In the genomic region with DNA sequence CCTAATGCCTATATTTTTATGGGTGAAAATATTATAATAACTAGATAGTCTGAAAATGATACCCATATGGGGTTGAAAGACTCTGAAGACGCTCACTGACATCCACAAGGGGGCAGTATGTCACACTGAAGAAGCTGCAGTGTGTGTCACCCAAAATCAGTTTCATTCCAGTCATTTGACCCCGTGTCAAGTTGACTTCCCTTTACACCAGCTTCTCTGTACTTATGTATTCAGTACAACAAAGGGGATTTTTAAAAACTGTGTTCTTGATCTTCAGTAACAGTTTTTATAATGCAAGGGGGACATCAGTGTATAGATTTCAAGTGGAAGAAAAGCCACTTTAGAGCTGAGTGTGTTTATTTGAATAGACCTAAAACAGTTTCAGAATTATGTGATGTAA, we compare ENCODE assay signal across 9 cellular contexts. TPM values are rescaled to one million over a fixed set of nuclear protein-coding genes. Genes with fewer than 3 reads are reported as not detected.
A peak's percentile ranks its signal among the peaks of the same experiment; 100 is the strongest.
DNase-seq lines count a peak whose midpoint lies in the region; ATAC-seq and TF ChIP-seq lines count a peak whose summit lies in the region.
"Had no signal": no experiment of that assay in that cellular context is flagged by ENCODE, and none has a peak within 500 bp of the region (broad histone marks: within the 10 kb centered on the region; RNA-seq: fewer than 3 reads in every experiment).

No MANE protein-coding gene starts in this region.

- no peak overlapping the region for H3K27ac ChIP-seq in hepatocyte
- H3K27ac ChIP-seq: BLaER1 had no signal

- 14% methylated on average over 2 of the region's 2 CpGs for WGBS in hepatocyte (ENCODE audit: low lambda C conversion rate, missing lambda C conversion rate)

- H3K36me3 Mint-ChIP-seq in activated naive CD8-positive, alpha-beta T cell treated with anti-CD3 and anti-CD28 coated beads, Interleukin-2, amount 10 ng/mL, durations not matched to agents 7 days and 5 days: no peaks in the 10 kb centered on the region

- no peaks in the 10 kb centered on the region for H3K9me3 Mint-ChIP-seq in activated naive CD8-positive, alpha-beta T cell treated with anti-CD3 and anti-CD28 coated beads, Interleukin-2, amount 10 ng/mL, durations not matched to agents 7 days and 5 days

- H3K27me3 ChIP-seq in hepatocyte: no peaks in the 10 kb centered on the region
- H3K27me3 ChIP-seq: BLaER1 had no signal

- in situ Hi-C loops in SK-MEL-5 (cut with HindIII; ENCODE audit: low pct_unique_long_range_greater_than_20kb, low sequenced_read_pairs): no loop called here

- no peaks in the 10 kb centered on the region for H4K20me1 ChIP-seq in hepatocyte (ENCODE audit: insufficient read depth, poor library complexity, severe bottlenecking)
- H4K20me1 ChIP-seq: BLaER1 had no signal

- no peak overlapping the region for H3K27ac Mint-ChIP-seq in activated naive CD8-positive, alpha-beta T cell treated with anti-CD3 and anti-CD28 coated beads, Interleukin-2, amount 10 ng/mL, durations not matched to agents 7 days and 5 days

- H3K4me3 Mint-ChIP-seq in activated naive CD8-positive, alpha-beta T cell treated with anti-CD3 and anti-CD28 coated beads, Interleukin-2, amount 10 ng/mL, durations not matched to agents 7 days and 5 days: no peak overlapping the region

- peak; percentile 70 for ATAC-seq in GM21529 (IDR thresholded peaks at IDR 0.05; ENCODE audit: unreplicated experiment)
- ATAC-seq in activated naive CD8-positive, alpha-beta T cell treated with anti-CD3 and anti-CD28 coated beads, Interleukin-2, amount 10 ng/mL, durations not matched to agents 7 days and 5 days (ENCODE audit: low read depth): peak; percentile 87

- no peak overlapping the region for H2AFZ ChIP-seq in hepatocyte

- H3K36me3 ChIP-seq in hepatocyte (replicated peaks; ENCODE audit: insufficient read depth, low read depth): no peaks in the 10 kb centered on the region
- H3K36me3 ChIP-seq: BLaER1 had no signal

- peak; percentile 81 for DNase-seq in DMS 273 (lab: John Stamatoyannopoulos, UW; ENCODE audit: unreplicated experiment)
- no peak for DNase-seq in DMS 273 treated with DMSO at 0.1 percent for 48 hours (lab: John Stamatoyannopoulos, UW)
- DNase-seq in HT1080 (ENCODE audit: low read depth): peak; percentile 47
- peak; percentile 82 for DNase-seq in SK-MEL-5 (ENCODE audit: low read depth, low spot score)
- no peak for DNase-seq in activated naive CD8-positive, alpha-beta T cell treated with anti-CD3 and anti-CD28 coated beads, Interleukin-2, amount 10 ng/mL, durations not matched to agents 7 days and 5 days
- DNase-seq in hepatocyte (ENCODE audit: low spot score): peak; percentile 82
- DNase-seq in stimulated activated CD4-positive, alpha-beta T cell treated with anti-CD3 and anti-CD28 coated beads, Interleukin-15, amount 100 ng/mL, for 48 hours (ENCODE audit: low read depth in 2 of 2): peak; percentile 43 to 60

- H3K79me2 ChIP-seq in hepatocyte: no peaks in the 10 kb centered on the region

- no peaks in the 10 kb centered on the region for H3K9me3 ChIP-seq in hepatocyte (ENCODE audit: low read depth)
- H3K9me3 ChIP-seq: BLaER1 had no signal

- no peak overlapping the region for H3K4me2 ChIP-seq in hepatocyte
- H3K4me2 ChIP-seq: BLaER1 had no signal

- POLR2A ChIA-PET in activated naive CD8-positive, alpha-beta T cell treated with anti-CD3 and anti-CD28 coated beads, Interleukin-2, amount 10 ng/mL, durations not matched to agents 7 days and 5 days (lab: Charles Lee): interaction anchor here (1.4 kb wide), 1 partner anchor 96 kb away, joined by 4 read pairs; no protein-coding TSS in a partner anchor

- peak; percentile 75 for TF ChIP-seq CTCF in hepatocyte (IDR thresholded peaks at IDR 0.05; ENCODE audit: poor library complexity)

- no peaks in the 10 kb centered on the region for H3K4me1 ChIP-seq in hepatocyte (ENCODE audit: insufficient read depth)
- H3K4me1 ChIP-seq: BLaER1 had no signal

- H3K4me1 Mint-ChIP-seq in activated naive CD8-positive, alpha-beta T cell treated with anti-CD3 and anti-CD28 coated beads, Interleukin-2, amount 10 ng/mL, durations not matched to agents 7 days and 5 days: peaks cover 6% of the 10 kb centered on the region

- H3K9me2 ChIP-seq in hepatocyte (replicated peaks; ENCODE audit: insufficient read depth): no peaks in the 10 kb centered on the region

- no peak overlapping the region for H3K4me3 ChIP-seq in hepatocyte
- H3K4me3 ChIP-seq: BLaER1 had no signal

- peaks cover 7% of the 10 kb centered on the region for H3K27me3 Mint-ChIP-seq in activated naive CD8-positive, alpha-beta T cell treated with anti-CD3 and anti-CD28 coated beads, Interleukin-2, amount 10 ng/mL, durations not matched to agents 7 days and 5 days

RNA-seq across cellular contexts. Expression of gene FAXC, which starts 19.3 kb away (rescaled TPM):
- total RNA-seq in HT1080 (2014; rRNA removed; shearing (Covaris generic)): 5.9 and 6.2 TPM in 2 replicates
- polyA plus RNA-seq in HT1080 (2015; cell fraction: cytosol; rRNA removed): 3.7 and 3.8 TPM in 2 replicates
- polyA plus RNA-seq in HT1080 (2015; cell fraction: nucleus; rRNA removed): 3.5 and 4.4 TPM in 2 replicates
- total RNA-seq in SK-MEL-5 (2014; rRNA removed; shearing (Covaris generic)): 26.0 and 27.7 TPM in 2 replicates
- polyA plus RNA-seq in SK-MEL-5 (2015; cell fraction: cytosol; rRNA removed): 36.7 and 37.4 TPM in 2 replicates
- polyA plus RNA-seq in SK-MEL-5 (2015; cell fraction: nucleus; rRNA removed): 32.7 and 44.3 TPM in 2 replicates
- total RNA-seq in activated naive CD8-positive, alpha-beta T cell treated with anti-CD3 and anti-CD28 coated beads, Interleukin-2, amount 10 ng/mL, durations not matched to agents 7 days and 5 days: not detected
- 5.3 and 8.9 TPM in 2 replicates for total RNA-seq in hepatocyte
- polyA plus RNA-seq in hepatocyte: 6.5 and 8.3 TPM in 2 replicates

Comparison
In these comparisons a context has a peak if more than half of its experiments do, and no peak if none do; other contexts are left out.
1. DNase-seq: peak in DMS 273 (single experiment), HT1080 (single experiment), SK-MEL-5 (single experiment), hepatocyte (single experiment) and stimulated activated CD4-positive, alpha-beta T cell treated with anti-CD3 and anti-CD28 coated beads, Interleukin-15, amount 100 ng/mL, for 48 hours (2 of 2); none in DMS 273 treated with DMSO at 0.1 percent for 48 hours (single experiment) and activated naive CD8-positive, alpha-beta T cell treated with anti-CD3 and anti-CD28 coated beads, Interleukin-2, amount 10 ng/mL, durations not matched to agents 7 days and 5 days (single experiment).